8 cellular contexts compared by ENCODE assay signal in genomic region chr3:129315386-129315991, GRCh38. TPM values are rescaled to one million over a fixed set of nuclear protein-coding genes. Genes with fewer than 3 reads are reported as not detected.
DNase-seq lines count a peak whose midpoint lies in the region; ATAC-seq and TF ChIP-seq lines count a peak whose summit lies in the region.

No MANE protein-coding gene starts in this region.

- TF ChIP-seq CTCF in activated CD8-positive, alpha-beta T cell treated with anti-CD3 and anti-CD28 coated beads for 36 hours (IDR thresholded peaks at IDR 0.05): no peak
- TF ChIP-seq CTCF in epithelial cell of esophagus (IDR thresholded peaks at IDR 0.05; ENCODE audit: insufficient read depth, low read depth, low read length, missing control alignments) (no peak), upper lobe of right lung (IDR thresholded peaks at IDR 0.05) (no peak)

- H3K36me3 ChIP-seq in muscle layer of duodenum (ENCODE audit: control insufficient read depth in 1 of 2, insufficient read depth in 2 of 2, low read length in 2 of 2) (no peaks in the 10 kb centered on the region), upper lobe of right lung (no peaks in the 10 kb centered on the region)

- H3K27ac ChIP-seq in muscle layer of duodenum (ENCODE audit: low read length) (peak overlapping the region; percentile 51), upper lobe of right lung (peak overlapping the region; percentile 97)

- H3K27me3 ChIP-seq in muscle layer of duodenum (ENCODE audit: low read depth, low read length): no peaks in the 10 kb centered on the region
- H3K27me3 ChIP-seq in upper lobe of right lung: no peaks in the 10 kb centered on the region

- peak overlapping the region; percentile 80 for H3K4me3 Mint-ChIP-seq in activated CD8-positive, alpha-beta T cell treated with anti-CD3 and anti-CD28 coated beads for 36 hours

- H3K27me3 Mint-ChIP-seq in activated CD8-positive, alpha-beta T cell treated with anti-CD3 and anti-CD28 coated beads for 36 hours: no peaks in the 10 kb centered on the region

- H3K4me3 ChIP-seq in epithelial cell of esophagus (ENCODE audit: low read length): peak overlapping the region; percentile 84
- peak overlapping the region; percentile 72 to 95 for H3K4me3 ChIP-seq in muscle layer of duodenum (ENCODE audit: low read depth in 1 of 2, low read length in 2 of 2)
- H3K4me3 ChIP-seq in upper lobe of right lung: peak overlapping the region; percentile 92

- intact Hi-C loops in activated CD8-positive, alpha-beta T cell treated with anti-CD3 and anti-CD28 coated beads for 36 hours (cut with micrococcal nuclease): no loop called here
- intact Hi-C loops in upper lobe of right lung (cut with DNase I): no loop called here

- POLR2A ChIA-PET in activated CD8-positive, alpha-beta T cell treated with anti-CD3 and anti-CD28 coated beads for 36 hours (lab: Charles Lee): interaction anchor here (0.6 to 8.3 kb wide), 55 partner anchors 9 to 665 kb away, joined by 3 to 108 read pairs (median 6); partner anchors contain the start of genes ACAD9, CNBP, COPG1 and HMCES

- H3K4me1 ChIP-seq in muscle layer of duodenum (ENCODE audit: control insufficient read depth in 1 of 2, insufficient read depth in 2 of 2, low read length in 2 of 2) (peaks cover 8 to 24% of the 10 kb centered on the region in 2 donors), upper lobe of right lung (peaks cover 16% of the 10 kb centered on the region)

- H3K36me3 Mint-ChIP-seq in activated CD8-positive, alpha-beta T cell treated with anti-CD3 and anti-CD28 coated beads for 36 hours (ENCODE audit: low read depth): peaks cover 1% of the 10 kb centered on the region

- no peak for ATAC-seq in activated CD8-positive, alpha-beta T cell treated with anti-CD3 and anti-CD28 coated beads for 36 hours
- peak; percentile 0 for ATAC-seq in upper lobe of right lung
- no peak for ATAC-seq in HG02610 (IDR thresholded peaks at IDR 0.05; ENCODE audit: unreplicated experiment)

- no peaks in the 10 kb centered on the region for H3K9me3 Mint-ChIP-seq in activated CD8-positive, alpha-beta T cell treated with anti-CD3 and anti-CD28 coated beads for 36 hours

- H3K27ac Mint-ChIP-seq in activated CD8-positive, alpha-beta T cell treated with anti-CD3 and anti-CD28 coated beads for 36 hours: peak overlapping the region; percentile 75

- DNase-seq in DMS79 treated with DMSO at 0.1 percent for 48 hours (lab: John Stamatoyannopoulos, UW) (peak; percentile 15), HT-29 (ENCODE audit: low spot score) (peak; percentile 57), epithelial cell of esophagus (ENCODE audit: low read depth) (peak; percentile 47), upper lobe of right lung (peak; percentile 82), inferior parietal cortex (ENCODE audit: extremely low spot score) (no peak)
- DNase-seq in activated CD8-positive, alpha-beta T cell treated with anti-CD3 and anti-CD28 coated beads for 36 hours: peak; percentile 47

- no peaks in the 10 kb centered on the region for H3K9me3 ChIP-seq in muscle layer of duodenum (ENCODE audit: control insufficient read depth in 1 of 2, low read length in 2 of 2)
- no peaks in the 10 kb centered on the region for H3K9me3 ChIP-seq in upper lobe of right lung

- H3K4me1 Mint-ChIP-seq in activated CD8-positive, alpha-beta T cell treated with anti-CD3 and anti-CD28 coated beads for 36 hours (ENCODE audit: low read depth): peaks cover 28% of the 10 kb centered on the region

- CTCF ChIA-PET in activated CD8-positive, alpha-beta T cell treated with anti-CD3 and anti-CD28 coated beads for 36 hours (lab: Charles Lee): interaction anchor here (0.8 to 1.9 kb wide), 15 partner anchors 10 to 438 kb away, joined by 3 to 13 read pairs (median 3); no protein-coding TSS in a partner anchor

RNA-seq across cellular contexts. Expression of gene HMCES, which starts 36.8 kb away (rescaled TPM):
- total RNA-seq in HT-29 (2014; rRNA removed; shearing (Covaris generic)): 58.0 and 63.5 TPM in 2 replicates
- total RNA-seq in activated CD8-positive, alpha-beta T cell treated with anti-CD3 and anti-CD28 coated beads for 36 hours: 10 to 100 TPM; 54.5 to 57.8 TPM
- total RNA-seq in upper lobe of right lung: 34.8 TPM
